In genomic region chr20:62062661-62063600, GRCh38 we compare ENCODE assay signal across 9 cellular contexts.
A peak's percentile ranks its signal among the peaks of the same experiment; 100 is the strongest.
DNase-seq lines count a peak whose midpoint lies in the region; ATAC-seq and TF ChIP-seq lines count a peak whose summit lies in the region.
"Had no signal": no experiment of that assay in that cellular context is flagged by ENCODE, and none has a peak within 500 bp of the region (broad histone marks: within the 10 kb centered on the region; RNA-seq: fewer than 3 reads in every experiment).

No MANE protein-coding gene starts in this region.

- no peak for TF ChIP-seq CTCF in VCaP (conservative IDR thresholded peaks at IDR 0.05)

- DNase-seq in T-helper 2 cell treated with Interferon-gamma antibody and Interleukin-4, amounts not matched to agents 5 μg/mL and 100 μg/mL, for 36 hours (ENCODE audit: low spot score): no peak
- DNase-seq in T-helper 2 cell (no peak), foreskin melanocyte (peak; percentile 40), GM19240 (ENCODE audit: insufficient read length, low spot score) (no peak), midbrain (lab: John Stamatoyannopoulos, UW) (no peak)
- no peak for DNase-seq in stimulated activated naive B cell treated with anti-CD40 and anti-IgM and Interleukin-4, amounts not matched to agents 10 μg/mL and 1 μg/mL and 100 μg/mL, for 72 hours
- DNase-seq: thyroid gland had no signal

- no peaks in the 10 kb centered on the region for H3K9me3 Mint-ChIP-seq in T-helper 2 cell treated with Interferon-gamma antibody and Interleukin-4, amounts not matched to agents 5 μg/mL and 100 μg/mL, for 36 hours
- no peaks in the 10 kb centered on the region for H3K9me3 Mint-ChIP-seq in stimulated activated naive B cell treated with anti-CD40 and anti-IgM and Interleukin-4, amounts not matched to agents 10 μg/mL and 1 μg/mL and 100 μg/mL, for 72 hours

- H3K27ac ChIP-seq in VCaP: peak overlapping the region; percentile 65
- H3K27ac ChIP-seq: thyroid gland had no signal

- H3K36me3 Mint-ChIP-seq in T-helper 2 cell treated with Interferon-gamma antibody and Interleukin-4, amounts not matched to agents 5 μg/mL and 100 μg/mL, for 36 hours (ENCODE audit: low read depth): peaks cover 14% of the 10 kb centered on the region
- H3K36me3 Mint-ChIP-seq in stimulated activated naive B cell treated with anti-CD40 and anti-IgM and Interleukin-4, amounts not matched to agents 10 μg/mL and 1 μg/mL and 100 μg/mL, for 72 hours: peaks cover 15 to 26% of the 10 kb centered on the region in 2 donors

- H3K27me3 Mint-ChIP-seq in T-helper 2 cell treated with Interferon-gamma antibody and Interleukin-4, amounts not matched to agents 5 μg/mL and 100 μg/mL, for 36 hours (ENCODE audit: low read depth): no peaks in the 10 kb centered on the region
- no peaks in the 10 kb centered on the region for H3K27me3 Mint-ChIP-seq in stimulated activated naive B cell treated with anti-CD40 and anti-IgM and Interleukin-4, amounts not matched to agents 10 μg/mL and 1 μg/mL and 100 μg/mL, for 72 hours

- ATAC-seq in stimulated activated naive B cell treated with anti-CD40 and anti-IgM and Interleukin-4, amounts not matched to agents 10 μg/mL and 1 μg/mL and 100 μg/mL, for 72 hours (replicated peaks): no peak
- no peak for ATAC-seq in GM18873 (IDR thresholded peaks at IDR 0.05; ENCODE audit: low FRiP score, unreplicated experiment)

- peak overlapping the region; percentile 79 for H3K4me3 Mint-ChIP-seq in T-helper 2 cell treated with Interferon-gamma antibody and Interleukin-4, amounts not matched to agents 5 μg/mL and 100 μg/mL, for 36 hours
- H3K4me3 Mint-ChIP-seq in stimulated activated naive B cell treated with anti-CD40 and anti-IgM and Interleukin-4, amounts not matched to agents 10 μg/mL and 1 μg/mL and 100 μg/mL, for 72 hours: peak overlapping the region; percentile 75

- no peak overlapping the region for H3K27ac Mint-ChIP-seq in T-helper 2 cell treated with Interferon-gamma antibody and Interleukin-4, amounts not matched to agents 5 μg/mL and 100 μg/mL, for 36 hours
- peak overlapping the region; percentile 28 for H3K27ac Mint-ChIP-seq in stimulated activated naive B cell treated with anti-CD40 and anti-IgM and Interleukin-4, amounts not matched to agents 10 μg/mL and 1 μg/mL and 100 μg/mL, for 72 hours

- H3K4me1 Mint-ChIP-seq in T-helper 2 cell treated with Interferon-gamma antibody and Interleukin-4, amounts not matched to agents 5 μg/mL and 100 μg/mL, for 36 hours (ENCODE audit: low read depth): peaks cover 18% of the 10 kb centered on the region
- H3K4me1 Mint-ChIP-seq in stimulated activated naive B cell treated with anti-CD40 and anti-IgM and Interleukin-4, amounts not matched to agents 10 μg/mL and 1 μg/mL and 100 μg/mL, for 72 hours: peaks cover 45 to 70% of the 10 kb centered on the region in 2 donors
